34 cellular contexts compared by ENCODE assay signal in the genomic region with DNA sequence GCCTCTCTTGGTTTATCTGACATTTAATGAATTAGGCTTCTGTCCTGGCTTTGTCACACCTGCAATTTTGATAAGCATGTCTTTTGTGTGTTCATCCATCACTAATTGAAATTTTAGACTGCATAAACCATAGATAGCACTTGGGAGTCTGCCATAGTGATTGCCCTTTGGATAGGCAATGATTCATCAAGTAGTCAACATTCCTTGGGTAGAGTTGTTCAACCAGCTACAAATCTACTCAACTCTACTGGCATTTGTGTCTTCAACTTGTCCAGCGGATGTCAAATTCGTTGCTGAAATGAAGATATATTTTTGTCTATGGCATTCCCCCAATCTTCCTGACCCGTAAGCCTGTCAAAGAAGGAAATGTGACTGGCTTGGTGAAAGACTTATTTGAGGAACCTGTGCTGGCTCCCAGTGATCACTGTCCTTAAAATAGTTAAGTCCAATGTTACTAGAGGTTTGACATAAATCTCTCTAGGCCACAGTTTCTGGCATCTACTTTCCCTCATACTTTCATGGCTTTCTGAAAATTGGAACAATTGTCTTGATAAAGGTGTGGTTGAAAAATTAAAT. TPM values are rescaled to one million over a fixed set of nuclear protein-coding genes. Genes with fewer than 3 reads are reported as not detected.
DNase-seq lines count a peak whose midpoint lies in the region; ATAC-seq, FAIRE-seq and TF ChIP-seq lines count a peak whose summit lies in the region.
"Had no signal": no experiment of that assay in that cellular context is flagged by ENCODE, and none has a peak within 500 bp of the region (broad histone marks: within the 10 kb centered on the region; RNA-seq: fewer than 3 reads in every experiment).

No MANE protein-coding gene starts in this region.

- H3K36me3 ChIP-seq in GM23248 (ENCODE audit: low read depth) = no peaks in the 10 kb centered on the region
- H3K36me3 ChIP-seq in bronchial epithelial cell (ENCODE audit: control insufficient read depth, insufficient read depth, low read length) = no peaks in the 10 kb centered on the region
- H3K36me3 ChIP-seq: MG63, SJCRH30 had no signal

- H3K4me2 ChIP-seq in GM23248 (ENCODE audit: unreplicated experiment) = no peak overlapping the region

- no peaks in the 10 kb centered on the region for H3K9me2 ChIP-seq in GM23248 (ENCODE audit: insufficient read depth)

- H3K27me3 ChIP-seq in GM23248 (replicated peaks; ENCODE audit: insufficient read depth) (no peaks in the 10 kb centered on the region), bronchial epithelial cell (ENCODE audit: control insufficient read depth, insufficient read depth, low read length) (no peaks in the 10 kb centered on the region)
- H3K27me3 ChIP-seq: MG63, SJCRH30 had no signal

- no peaks in the 10 kb centered on the region for H4K20me1 ChIP-seq in GM23248 (ENCODE audit: insufficient read depth)

- 90 to 96% methylated on average over 3 of the region's 3 CpGs for WGBS in GM23248 (ENCODE audit: low coverage in 1 of 2, low lambda C conversion rate in 2 of 2, missing lambda C conversion rate in 2 of 2), 2 experiments

- H3K9me3 ChIP-seq in GM23248 (ENCODE audit: low read depth) = no peaks in the 10 kb centered on the region
- H3K9me3 ChIP-seq: SJCRH30 had no signal

- no peaks in the 10 kb centered on the region for H3K79me2 ChIP-seq in GM23248 (ENCODE audit: insufficient read depth)

- no peak for FAIRE-seq in bronchial epithelial cell (lab: Jason Lieb, UNC)
- FAIRE-seq: GM12891, TTC549 had no signal

- H3K4me3 ChIP-seq in GM23248 (no peak overlapping the region), bronchial epithelial cell (ENCODE audit: low read depth, low read length) (no peak overlapping the region)
- H3K4me3 ChIP-seq: MG63, SJCRH30, skin epidermis had no signal

- no peak overlapping the region for H3K9ac ChIP-seq in GM23248

- no peaks in the 10 kb centered on the region for H3F3A ChIP-seq in GM23248 (ENCODE audit: insufficient read depth)

- DNase-seq in GM23248 (peak; percentile 40), NCI-H226 (peak; percentile 70), bronchial epithelial cell (ENCODE audit: low read depth) (peak; percentile 66), left kidney (ENCODE audit: low read depth, low spot score) (peak; percentile 75), SHP77 (lab: John Stamatoyannopoulos, UW) (no peak), NCI-H2227 (lab: John Stamatoyannopoulos, UW; ENCODE audit: unreplicated experiment) (no peak)
- DNase-seq: activated CD4-positive, alpha-beta memory T cell treated with anti-CD3 and anti-CD28 coated beads for 36 hours; activated CD8-positive, alpha-beta memory T cell treated with anti-CD3 and anti-CD28 coated beads, Interleukin-2, amount 50 U/mL, for 4 hours; anterior cingulate cortex; caudate nucleus; CD4-positive, CD25-positive, alpha-beta regulatory T cell; cortex of kidney; GOT3; hypothalamus; immature natural killer cell; left ventricle myocardium superior; MG63; midbrain; natural killer cell; NCI-H1105 treated with DMSO at 0.1 percent for 48 hours; NCI-H2081 treated with DMSO at 0.1 percent for 48 hours; occipital lobe; SJCRH30; stimulated activated CD8-positive, alpha-beta memory T cell treated with anti-CD3 and anti-CD28 coated beads, Interleukin-4, amount 100 ng/mL, for 48 hours; stimulated activated naive CD8-positive, alpha-beta T cell treated with anti-CD3 and anti-CD28 coated beads, Interleukin-15, amount 100 ng/mL, for 72 hours; T-helper 1 cell had no signal

- H3K27ac ChIP-seq in GM23248 = no peak overlapping the region
- H3K27ac ChIP-seq: SJCRH30, skin epidermis had no signal

- no peak for TF ChIP-seq CTCF in bronchial epithelial cell (IDR thresholded peaks at IDR 0.05; ENCODE audit: insufficient read depth, low read length, severe bottlenecking)

- H2AFZ ChIP-seq in GM23248 = no peak overlapping the region

- in situ Hi-C loops in GM23248 (cut with MboI) = loop anchor here (25.0 kb wide), 1 partner anchor 734 kb away; no protein-coding TSS in a partner anchor

- ATAC-seq in HG02763 (IDR thresholded peaks at IDR 0.05; ENCODE audit: unreplicated experiment) (no peak), GM18861 (IDR thresholded peaks at IDR 0.05; ENCODE audit: unreplicated experiment) (no peak)
- ATAC-seq: activated CD4-positive, CD25-positive, alpha-beta regulatory T cell treated with anti-CD3 and anti-CD28 coated beads, Interleukin-2, amount 50 U/mL, for 24 hours; activated naive CD4-positive, alpha-beta T cell treated with anti-CD3 and anti-CD28 coated beads, Interleukin-2, amount 50 U/mL, for 72 hours; left ventricle myocardium superior; natural killer cell; stimulated activated naive CD8-positive, alpha-beta T cell treated with anti-CD3 and anti-CD28 coated beads, Interleukin-15, amount 100 ng/mL, for 72 hours had no signal

- H3K4me1 ChIP-seq in GM23248 (ENCODE audit: insufficient read depth) = peaks cover 4% of the 10 kb centered on the region; the same call in 1 of the 2 replicates
- H3K4me1 ChIP-seq: SJCRH30 had no signal

RNA-seq across cellular contexts. Expression of gene CREB5, which starts 33.7 kb away (rescaled TPM):
- total RNA-seq in GM23248 (2014; rRNA removed; shearing (Covaris generic)) = 13.6 and 14.8 TPM in 2 replicates
- polyA plus RNA-seq in GM23248 (2016; fragmentation: Nextera tagmentation; extraction: Ambion mirVana) = 15.2 and 19.2 TPM in 2 replicates
- total RNA-seq in bronchial epithelial cell = 2.1 and 7.3 TPM in 2 replicates
- total RNA-seq: activated T-helper 1 cell treated with anti-CD3 and anti-CD28 coated beads, Interleukin-12 subunit alpha, Interleukin-12 subunit beta, Interleukin-2, Interleukin-4 antibody, amounts not matched to agents 30 ng/mL and 10 ng/mL and 1 ng/mL, durations not matched to agents 14 hours and 24 hours and 36 hours had no signal
- polyA plus RNA-seq: CD4-positive, CD25-positive, alpha-beta regulatory T cell had no signal

Comparison
In these comparisons a context has a peak if more than half of its experiments do, and no peak if none do; other contexts are left out.
1. DNase-seq: peak in GM23248 (single experiment), NCI-H226 (single experiment), bronchial epithelial cell (single experiment) and left kidney (single experiment); none in SHP77 (0 of 2) and NCI-H2227 (single experiment).